ENCODE assay signal across 10 cellular contexts in genomic region chr7:101924171-101924570, GRCh38.
DNase-seq lines count a peak whose midpoint lies in the region; ATAC-seq and TF ChIP-seq lines count a peak whose summit lies in the region.
"Had no signal": no experiment of that assay in that cellular context is flagged by ENCODE, and none has a peak within 500 bp of the region (broad histone marks: within the 10 kb centered on the region; RNA-seq: fewer than 3 reads in every experiment).

No MANE protein-coding gene starts in this region.

- no peak overlapping the region for H3K4me3 ChIP-seq in breast epithelium
- H3K4me3 ChIP-seq in thoracic aorta, result peak overlapping the region; percentile 69
- no peak overlapping the region for H3K4me3 ChIP-seq in mesendoderm (ENCODE audit: low read length)
- H3K4me3 ChIP-seq: ovary had no signal

- no peak overlapping the region for H2BK120ac ChIP-seq in mesendoderm (ENCODE audit: low read depth, low read length)

- H3K9me3 Mint-ChIP-seq in MCF 10A (ENCODE audit: unreplicated experiment), result no peaks in the 10 kb centered on the region
- no peaks in the 10 kb centered on the region for H3K9me3 Mint-ChIP-seq in activated naive CD8-positive, alpha-beta T cell treated with anti-CD3 and anti-CD28 coated beads for 36 hours
- no peaks in the 10 kb centered on the region for H3K9me3 Mint-ChIP-seq in effector memory CD8-positive, alpha-beta T cell

- H3K27me3 Mint-ChIP-seq in MCF 10A (ENCODE audit: insufficient read depth, unreplicated experiment), result no peaks in the 10 kb centered on the region
- H3K27me3 Mint-ChIP-seq in activated naive CD8-positive, alpha-beta T cell treated with anti-CD3 and anti-CD28 coated beads for 36 hours, result no peaks in the 10 kb centered on the region
- no peaks in the 10 kb centered on the region for H3K27me3 Mint-ChIP-seq in effector memory CD8-positive, alpha-beta T cell

- H4K8ac ChIP-seq in mesendoderm (ENCODE audit: low read depth, low read length), result no peak overlapping the region

- intact Hi-C loops in MCF 10A (cut with micrococcal nuclease) (no loop called here), breast epithelium (cut with DNase I; ENCODE audit: low total_unique reads) (no loop called here)

- H3K56ac ChIP-seq in mesendoderm (ENCODE audit: low read length), result no peak overlapping the region

- no peak overlapping the region for H2BK15ac ChIP-seq in mesendoderm (replicated peaks; ENCODE audit: low read depth)

- H2AK5ac ChIP-seq in mesendoderm (ENCODE audit: low read length), result no peak overlapping the region

- H3K4me1 Mint-ChIP-seq in MCF 10A (ENCODE audit: insufficient read depth, unreplicated experiment), result peaks cover 4% of the 10 kb centered on the region
- H3K4me1 Mint-ChIP-seq in activated naive CD8-positive, alpha-beta T cell treated with anti-CD3 and anti-CD28 coated beads for 36 hours, result peaks cover 6% of the 10 kb centered on the region
- peaks cover 14 to 15% of the 10 kb centered on the region in 2 donors for H3K4me1 Mint-ChIP-seq in effector memory CD8-positive, alpha-beta T cell (ENCODE audit: low read depth in 2 of 2)

- H3K27me3 ChIP-seq in breast epithelium (no peaks in the 10 kb centered on the region), thoracic aorta (replicated peaks; ENCODE audit: insufficient read depth) (no peaks in the 10 kb centered on the region), mesendoderm (ENCODE audit: insufficient read depth, low read length, poor library complexity) (no peaks in the 10 kb centered on the region)
- H3K27me3 ChIP-seq: ovary had no signal

- no peaks in the 10 kb centered on the region for H3K9me3 ChIP-seq in breast epithelium
- no peaks in the 10 kb centered on the region for H3K9me3 ChIP-seq in thoracic aorta
- H3K9me3 ChIP-seq: ovary had no signal

- H2BK5ac ChIP-seq in mesendoderm (ENCODE audit: low read length), result no peak overlapping the region

- BruUV-seq in MCF 10A (replicated peaks; lab: Mats Ljungman, UMichigan), result no TSS peak

- no peak overlapping the region for H3K9ac ChIP-seq in mesendoderm (ENCODE audit: low read length)

- H3K36me3 Mint-ChIP-seq in MCF 10A (ENCODE audit: insufficient read depth, unreplicated experiment), result peaks cover 17% of the 10 kb centered on the region
- peaks cover 8% of the 10 kb centered on the region for H3K36me3 Mint-ChIP-seq in activated naive CD8-positive, alpha-beta T cell treated with anti-CD3 and anti-CD28 coated beads for 36 hours
- peaks cover 7% of the 10 kb centered on the region for H3K36me3 Mint-ChIP-seq in effector memory CD8-positive, alpha-beta T cell (ENCODE audit: insufficient read depth)

- H3K4me2 ChIP-seq in mesendoderm (ENCODE audit: low read length), result no peak overlapping the region

- no peak overlapping the region for H4K5ac ChIP-seq in mesendoderm (ENCODE audit: low read length)

- ATAC-seq in thoracic aorta (ENCODE audit: insufficient number of reproducible peaks, low FRiP score, low read depth) (peak; percentile 98), HG03097 (IDR thresholded peaks at IDR 0.05; ENCODE audit: low FRiP score, unreplicated experiment) (no peak)
- no peak for ATAC-seq in effector memory CD8-positive, alpha-beta T cell (replicated peaks)

- CTCF ChIA-PET in MCF 10A (lab: Yijun Ruan, JAX), result no interaction called here

- no peak overlapping the region for H3K4ac ChIP-seq in mesendoderm (ENCODE audit: low read depth, low read length)

- TF ChIP-seq CTCF in MCF 10A (IDR thresholded peaks at IDR 0.05; ENCODE audit: unreplicated experiment), result no peak
- no peak for TF ChIP-seq CTCF in breast epithelium (IDR thresholded peaks at IDR 0.05)
- TF ChIP-seq CTCF in thoracic aorta (IDR thresholded peaks at IDR 0.05), result no peak

- no peak overlapping the region for H3K27ac Mint-ChIP-seq in MCF 10A (ENCODE audit: low read depth, unreplicated experiment)
- H3K27ac Mint-ChIP-seq in activated naive CD8-positive, alpha-beta T cell treated with anti-CD3 and anti-CD28 coated beads for 36 hours, result no peak overlapping the region
- H3K27ac Mint-ChIP-seq in effector memory CD8-positive, alpha-beta T cell, result no peak overlapping the region

- H3K18ac ChIP-seq in mesendoderm (ENCODE audit: low read length), result no peak overlapping the region

- H3K4me3 Mint-ChIP-seq in MCF 10A (ENCODE audit: unreplicated experiment), result no peak overlapping the region
- H3K4me3 Mint-ChIP-seq in activated naive CD8-positive, alpha-beta T cell treated with anti-CD3 and anti-CD28 coated beads for 36 hours, result no peak overlapping the region
- no peak overlapping the region for H3K4me3 Mint-ChIP-seq in effector memory CD8-positive, alpha-beta T cell

- DNase-seq in MCF 10A (ENCODE audit: unreplicated experiment) (peak; percentile 13), breast epithelium (ENCODE audit: low spot score in 2 of 2) (no peak), kidney tubule cell (ENCODE audit: low spot score) (peak; percentile 36), thoracic aorta (ENCODE audit: low spot score) (peak; percentile 68), mesendoderm (no peak)
- peak; percentile 15 for DNase-seq in activated naive CD8-positive, alpha-beta T cell treated with anti-CD3 and anti-CD28 coated beads for 36 hours
- DNase-seq in effector memory CD8-positive, alpha-beta T cell, result no peak
- DNase-seq: NCI-H774 had no signal

- H3K4me1 ChIP-seq in breast epithelium (no peaks in the 10 kb centered on the region), thoracic aorta (ENCODE audit: control insufficient read depth in 1 of 2, low read depth in 2 of 2) (peaks cover 26 to 53% of the 10 kb centered on the region in 2 donors), mesendoderm (ENCODE audit: control insufficient read depth, low read depth, low read length) (peaks cover 2% of the 10 kb centered on the region)

- peaks cover 27% of the 10 kb centered on the region for H3K79me1 ChIP-seq in mesendoderm (ENCODE audit: low read length)

- POLR2A ChIA-PET in MCF 10A (lab: Yijun Ruan, JAX), result no interaction called here

- no CpG with 5 or more reads among the region's 9 CpGs for WGBS in mesendoderm (ENCODE audit: extremely low coverage, insufficient coverage, low lambda C conversion rate)

- H3K79me2 ChIP-seq in mesendoderm (ENCODE audit: control insufficient read depth, insufficient read depth, low read length), result peaks cover 67% of the 10 kb centered on the region

- H3K36me3 ChIP-seq in breast epithelium (no peaks in the 10 kb centered on the region), thoracic aorta (no peaks in the 10 kb centered on the region), mesendoderm (ENCODE audit: control insufficient read depth, insufficient read depth, low read length) (no peaks in the 10 kb centered on the region)
- H3K36me3 ChIP-seq: ovary had no signal

- H3K27ac ChIP-seq in breast epithelium (no peak overlapping the region), thoracic aorta (peak overlapping the region; percentile 95 to 100), mesendoderm (ENCODE audit: low read depth, low read length) (no peak overlapping the region)
- H3K27ac ChIP-seq: ovary had no signal

- no peak overlapping the region for H3K23ac ChIP-seq in mesendoderm (ENCODE audit: low read length)

- no peak for TF ChIP-seq POLR2A in breast epithelium (IDR thresholded peaks at IDR 0.05)

Comparison
In these comparisons a context has a peak if more than half of its experiments do, and no peak if none do; other contexts are left out.
1. DNase-seq: peak in MCF 10A (single experiment), activated naive CD8-positive, alpha-beta T cell treated with anti-CD3 and anti-CD28 coated beads for 36 hours (single experiment), kidney tubule cell (single experiment) and thoracic aorta (single experiment); none in breast epithelium (0 of 2), mesendoderm (single experiment) and effector memory CD8-positive, alpha-beta T cell (0 of 3).
2. H3K27ac ChIP-seq: peak in thoracic aorta (2 of 2); none in breast epithelium (0 of 2) and mesendoderm (single experiment).